In genomic region chr14:61525293-61526011, GRCh38 we compare ENCODE assay signal across 7 cellular contexts.
DNase-seq lines count a peak whose midpoint lies in the region; ATAC-seq and TF ChIP-seq lines count a peak whose summit lies in the region.

No MANE protein-coding gene starts in this region.

- ATAC-seq in GM18909 (IDR thresholded peaks at IDR 0.05; ENCODE audit: poor library complexity, unreplicated experiment) (peak; percentile 84), HG03066 (IDR thresholded peaks at IDR 0.05; ENCODE audit: low read depth, unreplicated experiment) (peak; percentile 80), memory B cell (ENCODE audit: low read depth) (no peak)

- WGBS in suprapubic skin: 42% methylated on average over 12 of the region's 16 CpGs

- peaks cover 3% of the 10 kb centered on the region for H3K9me3 Mint-ChIP-seq in memory B cell

- H3K27me3 Mint-ChIP-seq in memory B cell: peaks cover 2% of the 10 kb centered on the region

- H3K36me3 Mint-ChIP-seq in memory B cell: peaks cover 6% of the 10 kb centered on the region

- peak; percentile 44 for TF ChIP-seq EP300 in suprapubic skin (IDR thresholded peaks at IDR 0.05)

- H3K9me3 ChIP-seq in suprapubic skin: no peaks in the 10 kb centered on the region

- in situ Hi-C loops in brain microvascular endothelial cell (cut with HindIII; ENCODE audit: low pct_ligation_motif_present, low sequenced_read_pairs): no loop called here

- peak overlapping the region; percentile 45 for H3K27ac Mint-ChIP-seq in memory B cell

- TF ChIP-seq CTCF in brain microvascular endothelial cell (IDR thresholded peaks at IDR 0.05; ENCODE audit: low read depth, low read length, missing control alignments): no peak
- no peak for TF ChIP-seq CTCF in suprapubic skin (IDR thresholded peaks at IDR 0.05)

- peaks cover 15% of the 10 kb centered on the region for H3K4me1 Mint-ChIP-seq in memory B cell

- no peak overlapping the region for H3K4me3 Mint-ChIP-seq in memory B cell

- peak; percentile 39 for DNase-seq in T-helper 9 cell
- peak; percentile 73 for DNase-seq in brain microvascular endothelial cell
- no peak for DNase-seq in memory B cell (ENCODE audit: low spot score in 2 of 2)
- peak in 1 of 2 donors; percentile 78 for DNase-seq in suprapubic skin (ENCODE audit: low spot score in 2 of 2)
- no peak for DNase-seq in NCI-H1436 (lab: John Stamatoyannopoulos, UW)

- no peaks in the 10 kb centered on the region for H3K36me3 ChIP-seq in brain microvascular endothelial cell (replicated peaks)
- H3K36me3 ChIP-seq in suprapubic skin: peaks cover 3% of the 10 kb centered on the region

- peak overlapping the region; percentile 51 for H3K27ac ChIP-seq in brain microvascular endothelial cell
- peak overlapping the region; percentile 77 for H3K27ac ChIP-seq in suprapubic skin

- H3K4me1 ChIP-seq in suprapubic skin: peaks cover 52% of the 10 kb centered on the region

- TF ChIP-seq POLR2A in suprapubic skin (IDR thresholded peaks at IDR 0.05): no peak

- H3K27me3 ChIP-seq in brain microvascular endothelial cell (replicated peaks) (no peaks in the 10 kb centered on the region), suprapubic skin (no peaks in the 10 kb centered on the region)

- H3K4me3 ChIP-seq in brain microvascular endothelial cell (ENCODE audit: low read depth, low read length) (no peak overlapping the region), suprapubic skin (no peak overlapping the region)

Comparison
In these comparisons a context has a peak if more than half of its experiments do, and no peak if none do; other contexts are left out.
1. DNase-seq: peak in T-helper 9 cell (single experiment) and brain microvascular endothelial cell (single experiment); none in memory B cell (0 of 2) and NCI-H1436 (single experiment).